Comparison of ENCODE assay signal across 8 cellular contexts in genomic region chr1:120415492-120415931, GRCh38. TPM values are rescaled to one million over a fixed set of nuclear protein-coding genes. Genes with fewer than 3 reads are reported as not detected.
A peak's percentile ranks its signal among the peaks of the same experiment; 100 is the strongest.
DNase-seq lines count a peak whose midpoint lies in the region; ATAC-seq and TF ChIP-seq lines count a peak whose summit lies in the region.
"Not testable (repeated sequence)": the region's sequence is repeated elsewhere in the genome, so short reads cannot be mapped to it uniquely, and the experiment has no call there.

No MANE protein-coding gene starts in this region.

- TF ChIP-seq POLR2A in gastroesophageal sphincter (IDR thresholded peaks at IDR 0.05), result not testable (repeated sequence)

- not testable (repeated sequence) for H3K27me3 Mint-ChIP-seq in naive thymus-derived CD8-positive, alpha-beta T cell; stimulated activated memory B cell treated with anti-CD40 and anti-IgM and Interleukin-4, amounts not matched to agents 10 μg/mL and 1 μg/mL and 100 μg/mL, for 72 hours

- H3K4me1 Mint-ChIP-seq in naive thymus-derived CD8-positive, alpha-beta T cell; stimulated activated memory B cell treated with anti-CD40 and anti-IgM and Interleukin-4, amounts not matched to agents 10 μg/mL and 1 μg/mL and 100 μg/mL, for 72 hours: not testable (repeated sequence)

- CTCF ChIA-PET in HEK293 (lab: Yijun Ruan, JAX), result not testable (repeated sequence)

- TF ChIP-seq EP300 in gastroesophageal sphincter (IDR thresholded peaks at IDR 0.05), result not testable (repeated sequence)

- peak overlapping the region; percentile 49 to 93 (median 86) for H3K27ac Mint-ChIP-seq in naive thymus-derived CD8-positive, alpha-beta T cell
- peak overlapping the region; percentile 65 for H3K27ac Mint-ChIP-seq in stimulated activated memory B cell treated with anti-CD40 and anti-IgM and Interleukin-4, amounts not matched to agents 10 μg/mL and 1 μg/mL and 100 μg/mL, for 72 hours

- ATAC-seq in gastroesophageal sphincter, result peak; percentile 81
- ATAC-seq in naive thymus-derived CD8-positive, alpha-beta T cell, result peak; percentile 12 to 14
- ATAC-seq in stimulated activated memory B cell treated with anti-CD40 and anti-IgM and Interleukin-4, amounts not matched to agents 10 μg/mL and 1 μg/mL and 100 μg/mL, for 72 hours, result peak; percentile 64

- peak overlapping the region; percentile 86 to 95 (median 92) for H3K4me3 Mint-ChIP-seq in naive thymus-derived CD8-positive, alpha-beta T cell
- H3K4me3 Mint-ChIP-seq in stimulated activated memory B cell treated with anti-CD40 and anti-IgM and Interleukin-4, amounts not matched to agents 10 μg/mL and 1 μg/mL and 100 μg/mL, for 72 hours, result peak overlapping the region; percentile 79

- DNase-seq in DMS 273 treated with DMSO at 0.1 percent for 48 hours (lab: John Stamatoyannopoulos, UW) (peak; percentile 1), MV-4-11 (lab: John Stamatoyannopoulos, UW) (peak; percentile 23), T-helper 9 cell (peak; percentile 6), amniotic epithelial cell (ENCODE audit: low read depth) (peak; percentile 64)
- peak in 8 of 10 donors; percentile 1 to 55 (median 24) for DNase-seq in naive thymus-derived CD8-positive, alpha-beta T cell

- H3K36me3 ChIP-seq in HEK293 (ENCODE audit: control insufficient read depth in 2 of 2, insufficient read depth in 1 of 2, low read length in 2 of 2); gastroesophageal sphincter: not testable (repeated sequence)

- H3K27me3 ChIP-seq in gastroesophageal sphincter, result not testable (repeated sequence)

- TF ChIP-seq CTCF in HEK293 (tag by site-specific recombination; IDR thresholded peaks at IDR 0.05), result not testable (repeated sequence)
- TF ChIP-seq CTCF in gastroesophageal sphincter (IDR thresholded peaks at IDR 0.05), result peak in 1 of 4 experiments; percentile 7

- H3K27ac ChIP-seq in HEK293 (ENCODE audit: extremely low read depth, low read depth, low read length) (peak overlapping the region; percentile 46; the same call in 1 of the 2 replicates), gastroesophageal sphincter (peak overlapping the region in 3 of 4 donors; percentile 83 to 90 (median 85))

- not testable (repeated sequence) for H3K9me3 Mint-ChIP-seq in naive thymus-derived CD8-positive, alpha-beta T cell; stimulated activated memory B cell treated with anti-CD40 and anti-IgM and Interleukin-4, amounts not matched to agents 10 μg/mL and 1 μg/mL and 100 μg/mL, for 72 hours

- POLR2A ChIA-PET in HEK293 (lab: Yijun Ruan, JAX); naive thymus-derived CD8-positive, alpha-beta T cell (lab: Charles Lee): not testable (repeated sequence)

- H3K36me3 Mint-ChIP-seq in naive thymus-derived CD8-positive, alpha-beta T cell; stimulated activated memory B cell treated with anti-CD40 and anti-IgM and Interleukin-4, amounts not matched to agents 10 μg/mL and 1 μg/mL and 100 μg/mL, for 72 hours: not testable (repeated sequence)

- H3K4me3 ChIP-seq in HEK293 (ENCODE audit: low read depth, low read length), result peak overlapping the region; percentile 52
- peak overlapping the region; percentile 64 to 65 for H3K4me3 ChIP-seq in gastroesophageal sphincter

- H3K4me1 ChIP-seq in HEK293 (ENCODE audit: control insufficient read depth, insufficient read depth, low read length); gastroesophageal sphincter: not testable (repeated sequence)

- not testable (repeated sequence) for H3K9me3 ChIP-seq in HEK293 (ENCODE audit: control insufficient read depth, insufficient read depth, low read depth, low read length); gastroesophageal sphincter

- WGBS in gastroesophageal sphincter (ENCODE audit: low coverage in 1 of 2), 2 donors, result 3% methylated on average over 5 of the region's 21 CpGs; no CpG with 5 or more reads in 1 of the 2 donors

TF ChIP-seq in HEK293, 187 proteins besides CTCF, POLR2A, EP300 and RAD21 (continues in another document):
- TF ChIP-seq ZNF600 (tag by site-specific recombination; IDR thresholded peaks at IDR 0.05), result peak; percentile 59
- 0 out of 2 replicates have a peak, but pooled peaks have one; percentile 55 for TF ChIP-seq ZNF24 (tag by site-specific recombination; IDR thresholded peaks at IDR 0.05)
- TF ChIP-seq, protein P1, sequence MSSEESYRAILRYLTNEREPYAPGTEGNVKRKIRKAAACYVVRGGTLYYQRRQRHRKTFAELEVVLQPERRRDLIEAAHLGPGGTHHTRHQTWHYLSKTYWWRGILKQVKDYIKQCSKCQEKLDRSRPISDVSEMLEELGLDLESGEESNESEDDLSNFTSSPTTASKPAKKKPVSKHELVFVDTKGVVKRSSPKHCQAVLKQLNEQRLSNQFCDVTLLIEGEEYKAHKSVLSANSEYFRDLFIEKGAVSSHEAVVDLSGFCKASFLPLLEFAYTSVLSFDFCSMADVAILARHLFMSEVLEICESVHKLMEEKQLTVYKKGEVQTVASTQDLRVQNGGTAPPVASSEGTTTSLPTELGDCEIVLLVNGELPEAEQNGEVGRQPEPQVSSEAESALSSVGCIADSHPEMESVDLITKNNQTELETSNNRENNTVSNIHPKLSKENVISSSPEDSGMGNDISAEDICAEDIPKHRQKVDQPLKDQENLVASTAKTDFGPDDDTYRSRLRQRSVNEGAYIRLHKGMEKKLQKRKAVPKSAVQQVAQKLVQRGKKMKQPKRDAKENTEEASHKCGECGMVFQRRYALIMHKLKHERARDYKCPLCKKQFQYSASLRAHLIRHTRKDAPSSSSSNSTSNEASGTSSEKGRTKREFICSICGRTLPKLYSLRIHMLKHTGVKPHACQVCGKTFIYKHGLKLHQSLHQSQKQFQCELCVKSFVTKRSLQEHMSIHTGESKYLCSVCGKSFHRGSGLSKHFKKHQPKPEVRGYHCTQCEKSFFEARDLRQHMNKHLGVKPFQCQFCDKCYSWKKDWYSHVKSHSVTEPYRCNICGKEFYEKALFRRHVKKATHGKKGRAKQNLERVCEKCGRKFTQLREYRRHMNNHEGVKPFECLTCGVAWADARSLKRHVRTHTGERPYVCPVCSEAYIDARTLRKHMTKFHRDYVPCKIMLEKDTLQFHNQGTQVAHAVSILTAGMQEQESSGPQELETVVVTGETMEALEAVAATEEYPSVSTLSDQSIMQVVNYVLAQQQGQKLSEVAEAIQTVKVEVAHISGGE (tag by site-specific recombination; conservative IDR thresholded peaks at IDR 0.05; ENCODE audit: low read depth), result peak; percentile 54
- TF ChIP-seq PRDM10 (tag by site-specific recombination; IDR thresholded peaks at IDR 0.05), result peak; percentile 52
- TF ChIP-seq SP7 (tag by site-specific recombination; IDR thresholded peaks at IDR 0.05), result peak; percentile 43; the same call in 1 of the 2 replicates
- 0 out of 2 replicates have a peak, but pooled peaks have one; percentile 22 for TF ChIP-seq SP2 (tag by site-specific recombination; IDR thresholded peaks at IDR 0.05)
- TF ChIP-seq KLF8 (tag by site-specific recombination; IDR thresholded peaks at IDR 0.05), result peak; percentile 36; the same call in 1 of the 2 replicates
- TF ChIP-seq ZBTB17 (tag by site-specific recombination; IDR thresholded peaks at IDR 0.05), result peak; percentile 74
- TF ChIP-seq ZNF660 (tag by site-specific recombination; IDR thresholded peaks at IDR 0.05), result 0 out of 2 replicates have a peak, but pooled peaks have one; percentile 20
- TF ChIP-seq GFI1B (tag by site-specific recombination; IDR thresholded peaks at IDR 0.05), result peak; percentile 87; the same call in 1 of the 2 replicates
- peak; percentile 11; the same call in 1 of the 2 replicates for TF ChIP-seq ZNF449 (tag by site-specific recombination; IDR thresholded peaks at IDR 0.05)

RNA-seq across cellular contexts. Expression of gene NBPF8, which starts 0.7 kb away (rescaled TPM):
- total RNA-seq in gastroesophageal sphincter, result 10 to 100 TPM in 3 of 4 donors, 1 to 10 TPM in 1; 7.6 to 16.2 (median 13.0) TPM
- 10 to 100 TPM; 53.2 to 56.0 TPM for total RNA-seq in naive thymus-derived CD8-positive, alpha-beta T cell
- polyA plus RNA-seq in naive thymus-derived CD8-positive, alpha-beta T cell, result 1 to 10 TPM in 1 of 3 donors, under 1 TPM in 2; 0.22 to 2.8 (median 0.44) TPM

Comparison
In these comparisons a context has a peak if more than half of its experiments do, and no peak if none do; other contexts are left out.
1. Peak in every context shown above with its lines: DNase-seq, ATAC-seq, H3K4me3 ChIP-seq and H3K27ac ChIP-seq.
2. DNase-seq: peak in every context shown above with its lines; median percentile 64 in amniotic epithelial cell; 24 in naive thymus-derived CD8-positive, alpha-beta T cell; 23 in MV-4-11; 6 in T-helper 9 cell; 1 in DMS 273 treated with DMSO at 0.1 percent for 48 hours.
3. ATAC-seq: peak in every context shown above with its lines; median percentile 81 in gastroesophageal sphincter; 64 in stimulated activated memory B cell treated with anti-CD40 and anti-IgM and Interleukin-4, amounts not matched to agents 10 μg/mL and 1 μg/mL and 100 μg/mL, for 72 hours; 13 in naive thymus-derived CD8-positive, alpha-beta T cell.